Comparison of ENCODE assay signal across 21 cellular contexts in genomic region chr5:115392611-115393010, GRCh38.
"Had no signal": no experiment of that assay in that cellular context is flagged by ENCODE, and none has a peak within 500 bp of the region (broad histone marks: within the 10 kb centered on the region; RNA-seq: fewer than 3 reads in every experiment).

No MANE protein-coding gene starts in this region.

- H3K27me3 Mint-ChIP-seq: activated naive CD4-positive, alpha-beta T cell treated with anti-CD3 and anti-CD28 coated beads, Interleukin-2, amount 50 U/mL, for 24 hours; type B pancreatic cell had no signal

- DNase-seq: activated CD4-positive, CD25-positive, alpha-beta regulatory T cell treated with anti-CD3 and anti-CD28 coated beads, Interleukin-2, amount 50 U/mL, for 72 hours; activated CD8-positive, alpha-beta memory T cell treated with anti-CD3 and anti-CD28 coated beads for 24 hours; activated CD8-positive, alpha-beta memory T cell treated with anti-CD3 and anti-CD28 coated beads, Interleukin-2, amount 50 U/mL, for 48 hours; activated effector memory CD4-positive, alpha-beta T cell treated with anti-CD3 and anti-CD28 coated beads, Interleukin-2, amount 50 U/mL, for 16 hours; activated T-cell treated with anti-CD3 and anti-CD28 coated beads, Interleukin-2, amount 50 U/mL, for 72 hours; dorsolateral prefrontal cortex; immature natural killer cell; kidney glomerular epithelial cell; left ventricle myocardium superior; mucosa of descending colon; naive B cell; stimulated activated CD4-positive, alpha-beta T cell treated with anti-CD3 and anti-CD28 coated beads, Interleukin-4, amount 100 ng/mL, for 24 hours; stomach had no signal

- H3K27ac Mint-ChIP-seq: activated naive CD4-positive, alpha-beta T cell treated with anti-CD3 and anti-CD28 coated beads, Interleukin-2, amount 50 U/mL, for 24 hours; activated T-cell treated with anti-CD3 and anti-CD28 coated beads, Interleukin-2, amount 50 U/mL, for 72 hours; immature natural killer cell; naive B cell; neural progenitor cell; stimulated activated effector memory CD8-positive, alpha-beta T cell treated with anti-CD3 and anti-CD28 coated beads, Interleukin-12 subunit alpha, Interleukin-12 subunit beta, amount 100 ng/mL, for 72 hours; T-helper 1 cell treated with Interleukin-12 subunit alpha and Interleukin-12 subunit beta and Interleukin-4 antibody, amounts not matched to agents 30 μg/mL and 1 μg/mL, for 36 hours; type B pancreatic cell had no signal

- H3K9me3 Mint-ChIP-seq: activated naive CD4-positive, alpha-beta T cell treated with anti-CD3 and anti-CD28 coated beads, Interleukin-2, amount 50 U/mL, for 24 hours; activated T-cell treated with anti-CD3 and anti-CD28 coated beads, Interleukin-2, amount 50 U/mL, for 72 hours; immature natural killer cell; stimulated activated effector memory CD8-positive, alpha-beta T cell treated with anti-CD3 and anti-CD28 coated beads, Interleukin-12 subunit alpha, Interleukin-12 subunit beta, amount 100 ng/mL, for 72 hours; T-helper 1 cell treated with Interleukin-12 subunit alpha and Interleukin-12 subunit beta and Interleukin-4 antibody, amounts not matched to agents 30 μg/mL and 1 μg/mL, for 36 hours had no signal

- H3K27ac ChIP-seq: dorsolateral prefrontal cortex, epithelial cell of prostate, neural progenitor cell, prostate gland, stomach had no signal

- H3K4me1 ChIP-seq: neural progenitor cell, prostate gland had no signal

- H3K9me3 ChIP-seq: mucosa of descending colon, prostate gland, stomach had no signal

- ATAC-seq: activated T-cell treated with anti-CD3 and anti-CD28 coated beads, Interleukin-2, amount 50 U/mL, for 72 hours; mucosa of descending colon; stimulated activated effector memory CD8-positive, alpha-beta T cell treated with anti-CD3 and anti-CD28 coated beads, Interleukin-12 subunit alpha, Interleukin-12 subunit beta, amount 100 ng/mL, for 72 hours had no signal

- H3K4me3 ChIP-seq: dorsolateral prefrontal cortex, mucosa of descending colon, neural progenitor cell, prostate gland, smooth muscle cell, stomach had no signal

- H3K36me3 Mint-ChIP-seq: activated naive CD4-positive, alpha-beta T cell treated with anti-CD3 and anti-CD28 coated beads, Interleukin-2, amount 50 U/mL, for 24 hours; immature natural killer cell; naive B cell; neural progenitor cell; stimulated activated effector memory CD8-positive, alpha-beta T cell treated with anti-CD3 and anti-CD28 coated beads, Interleukin-12 subunit alpha, Interleukin-12 subunit beta, amount 100 ng/mL, for 72 hours; type B pancreatic cell had no signal

- H3K4me3 Mint-ChIP-seq: activated naive CD4-positive, alpha-beta T cell treated with anti-CD3 and anti-CD28 coated beads, Interleukin-2, amount 50 U/mL, for 24 hours; activated T-cell treated with anti-CD3 and anti-CD28 coated beads, Interleukin-2, amount 50 U/mL, for 72 hours; immature natural killer cell; naive B cell; neural progenitor cell; stimulated activated effector memory CD8-positive, alpha-beta T cell treated with anti-CD3 and anti-CD28 coated beads, Interleukin-12 subunit alpha, Interleukin-12 subunit beta, amount 100 ng/mL, for 72 hours; T-helper 1 cell treated with Interleukin-12 subunit alpha and Interleukin-12 subunit beta and Interleukin-4 antibody, amounts not matched to agents 30 μg/mL and 1 μg/mL, for 36 hours; type B pancreatic cell had no signal

- H3K36me3 ChIP-seq: neural progenitor cell, prostate gland, stomach had no signal

- H3K27me3 ChIP-seq: dorsolateral prefrontal cortex, neural progenitor cell, stomach had no signal

- H3K4me1 Mint-ChIP-seq: activated naive CD4-positive, alpha-beta T cell treated with anti-CD3 and anti-CD28 coated beads, Interleukin-2, amount 50 U/mL, for 24 hours; immature natural killer cell; naive B cell; stimulated activated effector memory CD8-positive, alpha-beta T cell treated with anti-CD3 and anti-CD28 coated beads, Interleukin-12 subunit alpha, Interleukin-12 subunit beta, amount 100 ng/mL, for 72 hours had no signal
